ENCODE assay signal across 9 cellular contexts in the genomic region with DNA sequence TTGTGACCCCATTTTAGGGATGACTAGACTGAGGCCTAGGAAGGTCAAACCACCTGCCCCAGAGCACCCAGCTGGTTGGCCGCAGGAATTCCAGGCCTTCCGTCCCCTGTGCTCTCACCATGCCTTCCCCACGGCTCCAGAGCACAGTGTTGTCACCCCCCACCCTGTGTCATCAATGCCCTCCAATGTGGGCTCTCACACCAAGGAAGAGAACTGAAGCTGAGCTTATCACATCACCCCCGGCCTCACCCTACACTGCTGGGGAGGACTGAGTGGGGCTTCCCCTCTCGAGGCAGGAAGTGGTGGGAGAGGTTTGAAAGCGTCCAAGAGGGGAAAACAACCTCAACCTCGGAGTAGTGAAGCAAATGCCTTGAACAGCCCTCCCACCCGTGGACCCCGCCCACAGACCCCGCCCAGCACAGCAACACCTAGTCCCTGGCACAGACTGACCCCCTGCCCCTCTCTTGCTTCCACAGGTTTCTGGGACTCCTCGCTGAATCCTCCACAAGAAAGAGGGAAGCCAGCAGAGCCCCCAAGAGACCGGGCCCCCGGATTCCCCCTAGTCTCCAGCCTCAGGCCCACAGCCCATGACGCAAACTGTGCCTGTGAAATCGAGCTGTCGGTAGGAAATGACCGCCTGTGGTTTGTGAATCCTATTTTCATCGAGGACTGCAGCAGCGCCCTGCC.
DNase-seq lines count a peak whose midpoint lies in the region; ATAC-seq and TF ChIP-seq lines count a peak whose summit lies in the region.
"Had no signal": no experiment of that assay in that cellular context is flagged by ENCODE, and none has a peak within 500 bp of the region (broad histone marks: within the 10 kb centered on the region; RNA-seq: fewer than 3 reads in every experiment).

No MANE protein-coding gene starts in this region.

- H3K27me3 ChIP-seq in gastroesophageal sphincter: no peaks in the 10 kb centered on the region
- no peaks in the 10 kb centered on the region for H3K27me3 ChIP-seq in WERI-Rb-1 (ENCODE audit: insufficient read depth, low read depth, severe bottlenecking)
- H3K27me3 ChIP-seq: pancreas had no signal

- ATAC-seq in GM19395 (IDR thresholded peaks at IDR 0.05; ENCODE audit: unreplicated experiment): peak; percentile 74
- ATAC-seq in HG03432 (IDR thresholded peaks at IDR 0.05; ENCODE audit: unreplicated experiment): peak; percentile 74
- ATAC-seq in gastroesophageal sphincter: no peak
- ATAC-seq in left lobe of liver: no peak

- TF ChIP-seq EP300 in gastroesophageal sphincter (IDR thresholded peaks at IDR 0.05): no peak

- H3K27ac ChIP-seq in gastroesophageal sphincter: peak overlapping the region in 3 of 4 donors; percentile 87 to 95 (median 94)
- H3K27ac ChIP-seq in WERI-Rb-1: no peak overlapping the region

- H3K4me3 ChIP-seq in gastroesophageal sphincter: peak overlapping the region in 1 of 2 donors; percentile 41
- no peak overlapping the region for H3K4me3 ChIP-seq in WERI-Rb-1 (ENCODE audit: low read depth, low read length)

- peaks cover 0 to 33% of the 10 kb centered on the region in 2 donors for H3K36me3 ChIP-seq in gastroesophageal sphincter
- no peaks in the 10 kb centered on the region for H3K36me3 ChIP-seq in WERI-Rb-1
- H3K36me3 ChIP-seq: pancreas had no signal

- peak; percentile 66 to 70 for DNase-seq in activated CD4-positive, alpha-beta T cell treated with anti-CD3 and anti-CD28 coated beads, Interleukin-2, amount 50 U/mL, for 4 hours
- peak; percentile 63 to 74 for DNase-seq in stimulated activated CD4-positive, alpha-beta T cell treated with anti-CD3 and anti-CD28 coated beads, Interleukin-4, amount 100 ng/mL, for 48 hours (ENCODE audit: low read depth in 2 of 2)
- DNase-seq in NCI-H1417 (lab: John Stamatoyannopoulos, UW) (no peak), left lobe of liver (ENCODE audit: low spot score) (no peak), WERI-Rb-1 (no peak)

- WGBS in gastroesophageal sphincter (ENCODE audit: low coverage in 1 of 2), 2 donors: 81% methylated on average over 6 of the region's 19 CpGs; no CpG with 5 or more reads in 1 of the 2 donors

- H3K9me3 ChIP-seq in gastroesophageal sphincter (no peaks in the 10 kb centered on the region), WERI-Rb-1 (ENCODE audit: severe bottlenecking) (no peaks in the 10 kb centered on the region)
- H3K9me3 ChIP-seq: pancreas had no signal

- TF ChIP-seq CTCF in gastroesophageal sphincter (IDR thresholded peaks at IDR 0.05) (no peak), WERI-Rb-1 (IDR thresholded peaks at IDR 0.05; ENCODE audit: low read depth, low read length) (no peak)

- H3K4me1 ChIP-seq in gastroesophageal sphincter: peaks cover 0 to 56% (median 18%) of the 10 kb centered on the region in 3 donors
- H3K4me1 ChIP-seq: pancreas had no signal

- TF ChIP-seq POLR2A in gastroesophageal sphincter (IDR thresholded peaks at IDR 0.05): no peak

Comparison
In these comparisons a context has a peak if more than half of its experiments do, and no peak if none do; other contexts are left out.
1. ATAC-seq: peak in GM19395 (single experiment) and HG03432 (single experiment); none in gastroesophageal sphincter (single experiment) and left lobe of liver (single experiment).
2. DNase-seq: peak in activated CD4-positive, alpha-beta T cell treated with anti-CD3 and anti-CD28 coated beads, Interleukin-2, amount 50 U/mL, for 4 hours (2 of 2) and stimulated activated CD4-positive, alpha-beta T cell treated with anti-CD3 and anti-CD28 coated beads, Interleukin-4, amount 100 ng/mL, for 48 hours (2 of 2); none in NCI-H1417 (0 of 3), left lobe of liver (single experiment) and WERI-Rb-1 (single experiment).